Comparison of ENCODE assay signal across 30 cellular contexts in the genomic region with DNA sequence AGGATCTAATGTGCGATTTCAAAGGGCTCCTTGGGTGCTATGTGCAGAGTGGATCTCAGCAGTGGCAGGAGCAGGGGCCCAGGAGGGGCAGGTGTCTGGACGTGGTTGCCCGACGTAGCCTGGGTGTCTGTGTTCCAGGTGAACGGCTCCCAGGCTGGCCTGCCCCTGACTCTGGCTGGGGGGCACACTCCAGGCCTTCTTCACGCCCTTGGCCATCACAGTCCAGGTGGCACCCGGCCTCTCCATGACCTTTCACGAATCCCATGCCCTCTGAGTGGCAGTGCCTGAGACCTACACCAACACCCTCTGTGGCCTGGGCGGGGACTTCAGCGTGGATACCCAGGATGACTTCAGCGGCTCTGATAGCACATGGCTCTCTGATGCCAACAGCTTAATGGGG. TPM values are rescaled to one million over a fixed set of nuclear protein-coding genes. Genes with fewer than 3 reads are reported as not detected.
"Had no signal": no experiment of that assay in that cellular context is flagged by ENCODE, and none has a peak within 500 bp of the region (broad histone marks: within the 10 kb centered on the region; RNA-seq: fewer than 3 reads in every experiment).

No MANE protein-coding gene starts in this region.

- H3K4me3 ChIP-seq: body of pancreas, breast epithelium, MG63, PC-9 had no signal

- H3K9me3 ChIP-seq: body of pancreas, breast epithelium, MG63 had no signal

- H3K36me3 Mint-ChIP-seq: activated naive CD4-positive, alpha-beta T cell treated with anti-CD3 and anti-CD28 coated beads, Interleukin-2, amount 50 U/mL, for 24 hours had no signal

- H3K4me2 ChIP-seq: PC-9 had no signal

- H3K36me3 ChIP-seq: breast epithelium, MG63 had no signal

- DNase-seq: activated CD4-positive, alpha-beta T cell treated with anti-CD3 and anti-CD28 coated beads, Interleukin-2, amount 10 ng/mL, durations not matched to agents 24 days and 14 days; activated CD4-positive, alpha-beta T cell treated with anti-CD3 and anti-CD28 coated beads, Interleukin-2, amount 50 U/mL, for 4 hours; activated CD8-positive, alpha-beta T cell treated with anti-CD3 and anti-CD28 coated beads for 36 hours; activated gamma-delta T cell; activated naive CD4-positive, alpha-beta T cell treated with Interleukin-2 at 50 U/mL for 16 hours; activated naive CD8-positive, alpha-beta T cell treated with anti-CD3 and anti-CD28 coated beads, Interleukin-2, amount 10 ng/mL, durations not matched to agents 7 days and 5 days; activated T-cell treated with anti-CD3 and anti-CD28 coated beads, Interleukin-2, amount 50 U/mL, for 24 hours; amygdala; body of pancreas; Kasumi-1; KG1; MG63; NCI-H1048; NCI-H1105 treated with DMSO at 0.1 percent for 48 hours; NCI-H1436; NCI-H1694; NCI-H1930; NCI-H2081 treated with DMSO at 0.1 percent for 48 hours; NCI-H345; NCI-H524 treated with DMSO at 0.1 percent for 48 hours; PC-9; Right ventricle myocardium superior had no signal

- H3K27ac ChIP-seq: body of pancreas, breast epithelium, PC-9 had no signal

- H3K4me1 Mint-ChIP-seq: activated naive CD4-positive, alpha-beta T cell treated with anti-CD3 and anti-CD28 coated beads, Interleukin-2, amount 50 U/mL, for 24 hours; activated naive CD8-positive, alpha-beta T cell treated with anti-CD3 and anti-CD28 coated beads, Interleukin-2, amount 10 ng/mL, durations not matched to agents 7 days and 5 days had no signal

- H2AFZ ChIP-seq: PC-9 had no signal

- H3K9me3 Mint-ChIP-seq: activated CD4-positive, alpha-beta T cell treated with anti-CD3 and anti-CD28 coated beads, Interleukin-2, amount 10 ng/mL, durations not matched to agents 24 days and 14 days; activated naive CD4-positive, alpha-beta T cell treated with anti-CD3 and anti-CD28 coated beads, Interleukin-2, amount 50 U/mL, for 24 hours; activated T-cell treated with anti-CD3 and anti-CD28 coated beads, Interleukin-2, amount 50 U/mL, for 24 hours had no signal

- H3K27me3 ChIP-seq: body of pancreas, breast epithelium, MG63 had no signal

- H3K27ac Mint-ChIP-seq: activated CD4-positive, alpha-beta T cell treated with anti-CD3 and anti-CD28 coated beads, Interleukin-2, amount 10 ng/mL, durations not matched to agents 24 days and 14 days; activated CD8-positive, alpha-beta T cell treated with anti-CD3 and anti-CD28 coated beads for 36 hours; activated naive CD4-positive, alpha-beta T cell treated with anti-CD3 and anti-CD28 coated beads, Interleukin-2, amount 50 U/mL, for 24 hours; activated naive CD8-positive, alpha-beta T cell treated with anti-CD3 and anti-CD28 coated beads, Interleukin-2, amount 10 ng/mL, durations not matched to agents 7 days and 5 days; activated T-cell treated with anti-CD3 and anti-CD28 coated beads, Interleukin-2, amount 50 U/mL, for 24 hours; activated T-helper 2 cell treated with anti-CD3 and anti-CD28 coated beads, Interferon-gamma antibody, Interleukin-2, Interleukin-4, amounts not matched to agents 10 μg/mL and 5 μg/mL and 100 μg/mL, durations not matched to agents 14 hours and 24 hours and 36 hours had no signal

- H3K27me3 Mint-ChIP-seq: activated CD8-positive, alpha-beta T cell treated with anti-CD3 and anti-CD28 coated beads for 36 hours; activated naive CD4-positive, alpha-beta T cell treated with anti-CD3 and anti-CD28 coated beads, Interleukin-2, amount 50 U/mL, for 24 hours; activated naive CD8-positive, alpha-beta T cell treated with anti-CD3 and anti-CD28 coated beads, Interleukin-2, amount 10 ng/mL, durations not matched to agents 7 days and 5 days; activated T-cell treated with anti-CD3 and anti-CD28 coated beads, Interleukin-2, amount 50 U/mL, for 24 hours had no signal

- ATAC-seq: activated CD8-positive, alpha-beta T cell treated with anti-CD3 and anti-CD28 coated beads for 36 hours; body of pancreas had no signal

- H3K4me3 Mint-ChIP-seq: activated CD4-positive, alpha-beta T cell treated with anti-CD3 and anti-CD28 coated beads, Interleukin-2, amount 10 ng/mL, durations not matched to agents 24 days and 14 days; activated CD8-positive, alpha-beta T cell treated with anti-CD3 and anti-CD28 coated beads for 36 hours; activated naive CD4-positive, alpha-beta T cell treated with anti-CD3 and anti-CD28 coated beads, Interleukin-2, amount 50 U/mL, for 24 hours; activated naive CD8-positive, alpha-beta T cell treated with anti-CD3 and anti-CD28 coated beads, Interleukin-2, amount 10 ng/mL, durations not matched to agents 7 days and 5 days; activated T-cell treated with anti-CD3 and anti-CD28 coated beads, Interleukin-2, amount 50 U/mL, for 24 hours had no signal

RNA-seq across cellular contexts. Expression of gene FXYD3, which starts 11.3 kb away (rescaled TPM):
- total RNA-seq: activated CD4-positive, alpha-beta T cell treated with anti-CD3 and anti-CD28 coated beads, Interleukin-2, amount 10 ng/mL, durations not matched to agents 24 days and 14 days; activated CD8-positive, alpha-beta T cell treated with anti-CD3 and anti-CD28 coated beads for 36 hours; activated naive CD8-positive, alpha-beta T cell treated with anti-CD3 and anti-CD28 coated beads, Interleukin-2, amount 10 ng/mL, durations not matched to agents 7 days and 5 days; activated T-helper 2 cell treated with anti-CD3 and anti-CD28 coated beads, Interferon-gamma antibody, Interleukin-2, Interleukin-4, amounts not matched to agents 10 μg/mL and 5 μg/mL and 100 μg/mL, durations not matched to agents 14 hours and 24 hours and 36 hours; astrocyte; cardiac septum; NCI-H460; T-helper 1 cell treated with Interleukin-12 subunit alpha and Interleukin-12 subunit beta and Interleukin-4 antibody, amounts not matched to agents 30 ng/mL and 1 ng/mL, for 36 hours; T-helper 2 cell treated with Interferon-gamma antibody and Interleukin-4, amounts not matched to agents 100 ng/mL and 5 ng/mL, for 36 hours had no signal

RNA-seq across cellular contexts. Expression of gene FXYD1, which starts 34.3 kb away (rescaled TPM):
- total RNA-seq: activated naive CD8-positive, alpha-beta T cell treated with anti-CD3 and anti-CD28 coated beads, Interleukin-2, amount 10 ng/mL, durations not matched to agents 7 days and 5 days; NCI-H460; PC-9; T-helper 1 cell treated with Interleukin-12 subunit alpha and Interleukin-12 subunit beta and Interleukin-4 antibody, amounts not matched to agents 30 ng/mL and 1 ng/mL, for 36 hours had no signal

RNA-seq across cellular contexts. Expression of gene FXYD7, which starts 38.7 kb away (rescaled TPM):
- total RNA-seq: activated T-helper 2 cell treated with anti-CD3 and anti-CD28 coated beads, Interferon-gamma antibody, Interleukin-2, Interleukin-4, amounts not matched to agents 10 μg/mL and 5 μg/mL and 100 μg/mL, durations not matched to agents 14 hours and 24 hours and 36 hours; astrocyte; breast epithelium; cardiac septum; NCI-H460; PC-9; Right ventricle myocardium superior had no signal
